Comparison of ENCODE assay signal across 1 cellular context in the genomic region with DNA sequence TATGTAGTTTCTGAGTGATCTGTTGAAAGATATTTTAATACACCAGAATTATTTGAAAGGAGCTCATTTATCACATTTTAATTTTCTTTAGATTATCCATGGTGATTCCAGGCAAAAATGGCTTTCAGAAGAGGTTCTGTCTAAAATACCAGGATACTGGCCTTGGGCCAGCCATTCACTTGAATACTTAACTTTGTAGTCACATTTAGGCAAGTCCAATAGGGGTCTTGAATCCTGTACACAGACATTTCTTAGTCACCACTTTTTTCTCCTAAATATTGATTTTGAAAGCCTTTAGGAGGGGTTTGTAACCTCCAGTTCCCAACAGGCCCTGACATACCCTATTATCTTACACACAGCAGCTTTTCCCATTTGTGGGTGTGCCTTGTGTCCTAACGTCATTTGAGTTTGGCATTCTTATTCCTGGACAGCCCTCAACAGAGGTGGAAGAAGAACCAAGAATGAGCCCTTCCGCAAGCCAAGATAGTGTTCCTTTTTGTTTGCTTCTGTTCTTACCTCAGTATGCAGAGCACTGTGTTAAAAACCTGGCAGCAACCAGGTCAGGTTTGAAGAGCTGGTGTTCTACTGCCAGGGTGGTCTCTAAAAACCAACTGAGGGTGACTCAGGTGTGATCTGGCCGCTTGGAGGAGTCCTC.
TF ChIP-seq lines count a peak whose summit lies in the region.

No MANE protein-coding gene starts in this region.

TF ChIP-seq in endothelial cell of umbilical vein, 7 proteins besides CTCF, POLR2A, EP300 and RAD21:
- TF ChIP-seq EZH2 (IDR thresholded peaks at IDR 0.05; ENCODE audit: borderline replicate concordance, low read depth, low read length, severe bottlenecking) (no peak), FOS (IDR thresholded peaks at IDR 0.05; ENCODE audit: borderline replicate concordance, insufficient read depth, low read length) (no peak), JUN (IDR thresholded peaks at IDR 0.05; ENCODE audit: borderline replicate concordance, insufficient read depth, insufficient read length, low read depth) (no peak), POLR2AphosphoS5 (IDR thresholded peaks at IDR 0.05; ENCODE audit: insufficient read depth, low read depth, low read length) (no peak), MYC (IDR thresholded peaks at IDR 0.05; ENCODE audit: low read depth, low read length) (no peak), GATA2 (IDR thresholded peaks at IDR 0.05; ENCODE audit: insufficient read depth, insufficient read length, low read depth, low read length) (no peak)
- TF ChIP-seq, protein P1, sequence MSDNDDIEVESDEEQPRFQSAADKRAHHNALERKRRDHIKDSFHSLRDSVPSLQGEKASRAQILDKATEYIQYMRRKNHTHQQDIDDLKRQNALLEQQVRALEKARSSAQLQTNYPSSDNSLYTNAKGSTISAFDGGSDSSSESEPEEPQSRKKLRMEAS (IDR thresholded peaks at IDR 0.05; ENCODE audit: insufficient read depth, insufficient read length): no peak
